ENCODE assay signal across 1 cellular context in genomic region chr1:152502496-152503180, GRCh38.
TF ChIP-seq lines count a peak whose summit lies in the region.

No MANE protein-coding gene starts in this region.

TF ChIP-seq in GM23338, 12 proteins besides CTCF, POLR2A, EP300 and RAD21:
- TF ChIP-seq EZH2 (IDR thresholded peaks at IDR 0.05; ENCODE audit: low read depth, unreplicated experiment) (no peak), EZH2phosphoT487 (IDR thresholded peaks at IDR 0.05; ENCODE audit: unreplicated experiment) (no peak), JUNB (IDR thresholded peaks at IDR 0.05; ENCODE audit: unreplicated experiment) (no peak), CREB1 (CRISPR knock-in tag; IDR thresholded peaks at IDR 0.05; ENCODE audit: low read depth) (no peak), ZNF114 (CRISPR knock-in tag; IDR thresholded peaks at IDR 0.05) (no peak), STAT1 (IDR thresholded peaks at IDR 0.05; ENCODE audit: unreplicated experiment) (no peak)
- TF ChIP-seq, protein P1, sequence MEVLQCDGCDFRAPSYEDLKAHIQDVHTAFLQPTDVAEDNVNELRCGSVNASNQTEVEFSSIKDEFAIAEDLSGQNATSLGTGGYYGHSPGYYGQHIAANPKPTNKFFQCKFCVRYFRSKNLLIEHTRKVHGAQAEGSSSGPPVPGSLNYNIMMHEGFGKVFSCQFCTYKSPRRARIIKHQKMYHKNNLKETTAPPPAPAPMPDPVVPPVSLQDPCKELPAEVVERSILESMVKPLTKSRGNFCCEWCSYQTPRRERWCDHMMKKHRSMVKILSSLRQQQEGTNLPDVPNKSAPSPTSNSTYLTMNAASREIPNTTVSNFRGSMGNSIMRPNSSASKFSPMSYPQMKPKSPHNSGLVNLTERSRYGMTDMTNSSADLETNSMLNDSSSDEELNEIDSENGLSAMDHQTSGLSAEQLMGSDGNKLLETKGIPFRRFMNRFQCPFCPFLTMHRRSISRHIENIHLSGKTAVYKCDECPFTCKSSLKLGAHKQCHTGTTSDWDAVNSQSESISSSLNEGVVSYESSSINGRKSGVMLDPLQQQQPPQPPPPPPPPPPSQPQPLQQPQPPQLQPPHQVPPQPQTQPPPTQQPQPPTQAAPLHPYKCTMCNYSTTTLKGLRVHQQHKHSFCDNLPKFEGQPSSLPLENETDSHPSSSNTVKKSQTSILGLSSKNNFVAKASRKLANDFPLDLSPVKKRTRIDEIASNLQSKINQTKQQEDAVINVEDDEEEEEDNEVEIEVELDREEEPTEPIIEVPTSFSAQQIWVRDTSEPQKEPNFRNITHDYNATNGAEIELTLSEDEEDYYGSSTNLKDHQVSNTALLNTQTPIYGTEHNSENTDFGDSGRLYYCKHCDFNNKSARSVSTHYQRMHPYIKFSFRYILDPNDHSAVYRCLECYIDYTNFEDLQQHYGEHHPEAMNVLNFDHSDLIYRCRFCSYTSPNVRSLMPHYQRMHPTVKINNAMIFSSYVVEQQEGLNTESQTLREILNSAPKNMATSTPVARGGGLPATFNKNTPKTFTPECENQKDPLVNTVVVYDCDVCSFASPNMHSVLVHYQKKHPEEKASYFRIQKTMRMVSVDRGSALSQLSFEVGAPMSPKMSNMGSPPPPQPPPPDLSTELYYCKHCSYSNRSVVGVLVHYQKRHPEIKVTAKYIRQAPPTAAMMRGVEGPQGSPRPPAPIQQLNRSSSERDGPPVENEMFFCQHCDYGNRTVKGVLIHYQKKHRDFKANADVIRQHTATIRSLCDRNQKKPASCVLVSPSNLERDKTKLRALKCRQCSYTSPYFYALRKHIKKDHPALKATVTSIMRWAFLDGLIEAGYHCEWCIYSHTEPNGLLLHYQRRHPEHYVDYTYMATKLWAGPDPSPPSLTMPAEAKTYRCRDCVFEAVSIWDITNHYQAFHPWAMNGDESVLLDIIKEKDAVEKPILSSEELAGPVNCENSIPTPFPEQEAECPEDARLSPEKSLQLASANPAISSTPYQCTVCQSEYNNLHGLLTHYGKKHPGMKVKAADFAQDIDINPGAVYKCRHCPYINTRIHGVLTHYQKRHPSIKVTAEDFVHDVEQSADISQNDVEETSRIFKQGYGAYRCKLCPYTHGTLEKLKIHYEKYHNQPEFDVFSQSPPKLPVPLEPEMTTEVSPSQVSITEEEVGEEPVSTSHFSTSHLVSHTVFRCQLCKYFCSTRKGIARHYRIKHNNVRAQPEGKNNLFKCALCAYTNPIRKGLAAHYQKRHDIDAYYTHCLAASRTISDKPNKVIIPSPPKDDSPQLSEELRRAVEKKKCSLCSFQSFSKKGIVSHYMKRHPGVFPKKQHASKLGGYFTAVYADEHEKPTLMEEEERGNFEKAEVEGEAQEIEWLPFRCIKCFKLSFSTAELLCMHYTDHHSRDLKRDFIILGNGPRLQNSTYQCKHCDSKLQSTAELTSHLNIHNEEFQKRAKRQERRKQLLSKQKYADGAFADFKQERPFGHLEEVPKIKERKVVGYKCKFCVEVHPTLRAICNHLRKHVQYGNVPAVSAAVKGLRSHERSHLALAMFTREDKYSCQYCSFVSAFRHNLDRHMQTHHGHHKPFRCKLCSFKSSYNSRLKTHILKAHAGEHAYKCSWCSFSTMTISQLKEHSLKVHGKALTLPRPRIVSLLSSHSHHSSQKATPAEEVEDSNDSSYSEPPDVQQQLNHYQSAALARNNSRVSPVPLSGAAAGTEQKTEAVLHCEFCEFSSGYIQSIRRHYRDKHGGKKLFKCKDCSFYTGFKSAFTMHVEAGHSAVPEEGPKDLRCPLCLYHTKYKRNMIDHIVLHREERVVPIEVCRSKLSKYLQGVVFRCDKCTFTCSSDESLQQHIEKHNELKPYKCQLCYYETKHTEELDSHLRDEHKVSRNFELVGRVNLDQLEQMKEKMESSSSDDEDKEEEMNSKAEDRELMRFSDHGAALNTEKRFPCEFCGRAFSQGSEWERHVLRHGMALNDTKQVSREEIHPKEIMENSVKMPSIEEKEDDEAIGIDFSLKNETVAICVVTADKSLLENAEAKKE (CRISPR knock-in tag; IDR thresholded peaks at IDR 0.05) = no peak
